ENCODE assay signal across 16 cellular contexts in the genomic region with DNA sequence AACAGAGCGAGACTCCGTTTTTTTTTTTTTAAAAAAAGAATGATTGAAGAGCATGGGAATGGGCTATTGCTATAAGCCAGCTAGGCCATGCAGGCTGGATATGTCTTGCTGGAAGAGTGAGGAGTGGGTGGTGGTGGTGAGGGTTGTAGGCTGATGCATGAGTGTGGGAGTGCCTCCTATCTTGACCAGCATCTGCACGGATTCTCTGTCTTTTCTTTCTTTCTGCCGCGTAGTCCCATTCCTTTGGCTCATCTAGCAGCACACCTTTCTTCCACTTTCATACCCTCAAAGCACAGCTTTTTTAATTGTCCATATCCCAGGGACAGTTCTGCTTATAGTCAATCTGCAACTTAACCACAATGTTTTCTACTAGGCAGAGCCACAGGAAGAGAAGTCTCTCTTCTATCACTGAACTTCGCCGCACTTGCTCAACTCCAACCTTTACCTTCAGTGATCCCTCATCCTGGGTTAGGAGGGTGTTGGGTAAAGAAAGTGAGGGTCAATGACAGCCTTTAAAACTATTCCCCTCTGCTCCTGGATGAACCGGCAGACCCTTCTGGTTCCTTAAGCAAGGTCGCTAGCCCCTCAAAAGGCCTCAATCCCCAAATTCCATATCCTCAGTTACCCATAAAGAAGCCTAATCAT. TPM values are rescaled to one million over a fixed set of nuclear protein-coding genes. Genes with fewer than 3 reads are reported as not detected.
"Had no signal": no experiment of that assay in that cellular context is flagged by ENCODE, and none has a peak within 500 bp of the region (broad histone marks: within the 10 kb centered on the region; RNA-seq: fewer than 3 reads in every experiment).

No MANE protein-coding gene starts in this region.

- H3K36me3 ChIP-seq: right atrium auricular region had no signal

- H3K4me3 ChIP-seq: body of pancreas, right atrium auricular region, skin epidermis had no signal

- H3K4me1 ChIP-seq: right atrium auricular region had no signal

- H3K27ac ChIP-seq: body of pancreas, right atrium auricular region, skin epidermis had no signal

- H3K9me3 ChIP-seq: body of pancreas, right atrium auricular region had no signal

- ATAC-seq: activated naive CD4-positive, alpha-beta T cell treated with anti-CD3 and anti-CD28 coated beads, Interleukin-2, amount 50 U/mL, for 72 hours; activated T-cell treated with anti-CD3 and anti-CD28 coated beads, Interleukin-2, amount 50 U/mL, for 72 hours; body of pancreas; stimulated activated naive CD8-positive, alpha-beta T cell treated with anti-CD3 and anti-CD28 coated beads, Interleukin-15, amount 100 ng/mL, for 72 hours had no signal

- DNase-seq: activated CD4-positive, alpha-beta T cell treated with anti-CD3 and anti-CD28 coated beads for 48 hours; activated CD8-positive, alpha-beta memory T cell treated with anti-CD3 and anti-CD28 coated beads, Interleukin-2, amount 50 U/mL, for 48 hours; activated gamma-delta T cell; activated T-cell treated with anti-CD3 and anti-CD28 coated beads, Interleukin-2, amount 50 U/mL, for 72 hours; endodermal cell; head of caudate nucleus; kidney glomerular epithelial cell; nephron progenitor cell; stimulated activated CD4-positive, alpha-beta T cell treated with anti-CD3 and anti-CD28 coated beads, Interleukin-4, amount 100 ng/mL, for 4 hours; stimulated activated CD8-positive, alpha-beta memory T cell treated with anti-CD3 and anti-CD28 coated beads, Interleukin-4, amount 100 ng/mL, for 48 hours; stimulated activated naive CD8-positive, alpha-beta T cell treated with anti-CD3 and anti-CD28 coated beads, Interleukin-15, amount 100 ng/mL, for 72 hours had no signal

- H3K27me3 ChIP-seq: body of pancreas, right atrium auricular region had no signal

RNA-seq across cellular contexts. Expression of a gene that starts 15.2 kb away (rescaled TPM):
- total RNA-seq: epithelial cell of proximal tubule had no signal
